In the genomic region with DNA sequence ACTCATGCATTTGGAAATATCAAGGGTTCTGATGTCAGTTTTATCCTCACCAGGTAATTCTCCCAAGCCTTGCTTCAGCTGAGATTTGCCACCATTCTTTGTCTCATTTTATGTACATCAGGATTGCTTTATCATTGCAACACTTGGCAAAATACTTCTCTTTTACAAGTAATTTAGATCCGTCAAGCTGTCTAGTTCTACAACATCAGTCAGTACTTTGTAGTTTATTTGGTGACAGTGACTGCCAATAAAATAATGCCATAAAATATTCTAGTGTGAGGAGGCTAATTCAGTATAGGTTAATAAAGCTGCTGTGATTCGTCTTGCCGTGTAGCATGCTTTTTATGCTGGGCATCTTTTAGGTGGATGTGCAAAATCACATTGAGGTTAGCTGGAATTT, we compare ENCODE assay signal across 35 cellular contexts.
"Had no signal": no experiment of that assay in that cellular context is flagged by ENCODE, and none has a peak within 500 bp of the region (broad histone marks: within the 10 kb centered on the region; RNA-seq: fewer than 3 reads in every experiment).

No MANE protein-coding gene starts in this region.

- H3K27me3 ChIP-seq: MG63 had no signal

- H3K36me3 ChIP-seq: MG63 had no signal

- H3K9me3 ChIP-seq: MG63 had no signal

- DNase-seq: Karpas-422, Kasumi-1, KG1, MG63, MM.1S, MV-4-11, NCI-H1048, NCI-H1092, NCI-H1092 treated with DMSO at 0.1 percent for 48 hours, NCI-H1105, NCI-H1105 treated with DMSO at 0.1 percent for 48 hours, NCI-H1417, NCI-H1417 treated with DMSO at 0.1 percent for 48 hours, NCI-H1436, NCI-H1436 treated with DMSO at 0.1 percent for 48 hours, NCI-H146, NCI-H1694, NCI-H1694 treated with DMSO at 0.1 percent for 48 hours, NCI-H187, NCI-H187 treated with DMSO at 0.1 percent for 48 hours, NCI-H1930, NCI-H2029, NCI-H2029 treated with DMSO at 0.1 percent for 48 hours, NCI-H2081, NCI-H2081 treated with DMSO at 0.1 percent for 48 hours, NCI-H2107, NCI-H2171, NCI-H2171 treated with DMSO at 0.1 percent for 48 hours, NCI-H2227 treated with DMSO at 0.1 percent for 48 hours, NCI-H226, NCI-H345, NCI-H446, NCI-H446 treated with DMSO at 0.1 percent for 48 hours, NCI-H510A had no signal

- H3K4me3 ChIP-seq: MG63 had no signal

- H3K9ac ChIP-seq: KMS-11 had no signal

- H3K4me2 ChIP-seq: KMS-11 had no signal

- H3K27ac ChIP-seq: KMS-11 had no signal
